Comparison of ENCODE assay signal across 9 cellular contexts in genomic region chr17:41800601-41801373, GRCh38. TPM values are rescaled to one million over a fixed set of nuclear protein-coding genes. Genes with fewer than 3 reads are reported as not detected.
DNase-seq lines count a peak whose midpoint lies in the region; ATAC-seq and TF ChIP-seq lines count a peak whose summit lies in the region.
"Had no signal": no experiment of that assay in that cellular context is flagged by ENCODE, and none has a peak within 500 bp of the region (broad histone marks: within the 10 kb centered on the region; RNA-seq: fewer than 3 reads in every experiment).

No MANE protein-coding gene starts in this region.

- DNase-seq in DMS79 treated with DMSO at 0.1 percent for 48 hours (lab: John Stamatoyannopoulos, UW) (peak; percentile 39), NCI-H748 (lab: John Stamatoyannopoulos, UW; ENCODE audit: unreplicated experiment) (peak; percentile 93), fibroblast of gingiva (ENCODE audit: low read depth) (peak; percentile 39), omental fat pad (ENCODE audit: low spot score) (no peak), NK-92 (lab: John Stamatoyannopoulos, UW; ENCODE audit: unreplicated experiment) (no peak), NCI-H1092 treated with DMSO at 0.1 percent for 48 hours (lab: John Stamatoyannopoulos, UW) (no peak), globus pallidus (ENCODE audit: low spot score) (no peak)

- ATAC-seq in omental fat pad (ENCODE audit: low FRiP score): peak; percentile 84
- ATAC-seq in HG03378 (IDR thresholded peaks at IDR 0.05; ENCODE audit: unreplicated experiment): no peak

- no peak for TF ChIP-seq CTCF in omental fat pad (IDR thresholded peaks at IDR 0.05)

RNA-seq across cellular contexts. Expression of gene P3H4, which starts 11.0 kb away (rescaled TPM):
- 10 to 100 TPM in 2 of 4 donors, 1 to 10 TPM in 2; 6.6 to 15.6 (median 10.0) TPM for total RNA-seq in omental fat pad

RNA-seq across cellular contexts. Expression of gene FKBP10, which starts 12.0 kb away (rescaled TPM):
- total RNA-seq in omental fat pad: 10 to 100 TPM; 30.5 to 53.1 (median 42.3) TPM

RNA-seq across cellular contexts. Expression of gene JUP, which starts 14.3 kb away (rescaled TPM):
- total RNA-seq in omental fat pad: 10 to 100 TPM; 34.8 to 84.5 (median 39.0) TPM

RNA-seq across cellular contexts. Expression of gene NT5C3B, which starts 35.2 kb away (rescaled TPM):
- 10 to 100 TPM; 35.5 to 65.9 (median 42.5) TPM for total RNA-seq in omental fat pad

RNA-seq across cellular contexts. Expression of gene KLHL10, which starts 36.8 kb away (rescaled TPM):
- under 1 TPM in 3 of 4 donors, not detected in 1; 0.44 to 0.72 (median 0.63) TPM for total RNA-seq in omental fat pad
- total RNA-seq: natural killer cell had no signal

Comparison
In these comparisons a context has a peak if more than half of its experiments do, and no peak if none do; other contexts are left out.
1. DNase-seq: peak in DMS79 treated with DMSO at 0.1 percent for 48 hours (single experiment), NCI-H748 (single experiment) and fibroblast of gingiva (single experiment); none in omental fat pad (single experiment), NK-92 (single experiment), NCI-H1092 treated with DMSO at 0.1 percent for 48 hours (single experiment) and globus pallidus (single experiment).